Comparison of ENCODE assay signal across 8 cellular contexts in the genomic region with DNA sequence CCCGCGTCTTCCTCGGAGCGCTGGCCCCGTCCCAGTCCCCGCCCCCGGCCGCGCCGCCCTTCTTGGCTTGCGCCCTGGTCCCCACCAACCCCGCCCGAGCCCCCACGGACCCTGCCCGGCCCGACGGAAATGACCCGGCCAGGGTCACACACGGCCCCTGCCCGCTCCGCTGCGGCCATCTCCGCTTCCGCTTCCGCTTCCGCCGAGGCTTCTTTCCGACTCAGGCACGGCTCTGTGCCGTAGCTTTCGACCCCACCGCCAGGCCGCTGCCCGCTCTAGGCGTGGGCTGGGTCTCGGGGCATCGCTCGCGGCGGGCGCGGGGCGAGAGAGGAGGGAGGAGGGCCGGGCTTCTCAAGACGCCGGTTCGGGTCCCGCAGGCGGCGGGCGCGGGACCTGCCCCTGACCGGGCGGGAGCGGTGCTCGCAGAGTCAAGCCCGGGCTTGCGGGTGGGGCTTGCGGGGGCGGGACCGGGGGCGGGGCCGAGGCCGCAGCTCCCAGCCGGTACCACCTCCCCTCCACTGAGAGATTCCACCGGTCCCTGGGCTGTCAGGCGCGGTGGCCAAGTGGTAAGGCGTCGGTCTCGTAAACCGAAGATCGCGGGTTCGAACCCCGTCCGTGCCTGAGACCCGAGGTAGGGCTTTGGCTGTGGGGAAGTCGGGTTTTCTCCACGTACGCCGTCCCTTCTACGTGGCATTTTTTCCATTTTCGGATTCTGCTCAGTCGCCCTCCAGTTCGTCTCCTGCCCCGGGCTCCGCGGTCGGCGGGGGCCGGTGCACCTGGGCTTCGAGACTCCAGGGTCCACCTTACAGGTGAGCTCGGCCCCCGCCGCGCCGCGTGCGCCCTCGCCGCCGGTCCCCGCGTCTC.
DNase-seq lines count a peak whose midpoint lies in the region; ATAC-seq and TF ChIP-seq lines count a peak whose summit lies in the region.

No MANE protein-coding gene starts in this region.

- peak; percentile 95 for DNase-seq in AG08395 (ENCODE audit: low spot score)
- DNase-seq in NCI-H226: peak; percentile 85
- DNase-seq in activated CD4-positive, CD25-positive, alpha-beta regulatory T cell treated with anti-CD3 and anti-CD28 coated beads, Interleukin-2, amount 50 U/mL, for 72 hours: peak; percentile 97
- DNase-seq in cerebellar cortex (ENCODE audit: low spot score): peak; percentile 95
- DNase-seq in kidney epithelial cell (ENCODE audit: low read depth): peak; percentile 47
- DNase-seq in stimulated activated CD4-positive, alpha-beta T cell treated with anti-CD3 and anti-CD28 coated beads, Interleukin-15, amount 100 ng/mL, for 1 hour (ENCODE audit: low read depth in 1 of 2, low spot score in 1 of 2): peak; percentile 80 to 97

- peak; percentile 77 for ATAC-seq in GM18909 (IDR thresholded peaks at IDR 0.05; ENCODE audit: poor library complexity, unreplicated experiment)
- peak; percentile 75 for ATAC-seq in HG03159 (IDR thresholded peaks at IDR 0.05; ENCODE audit: unreplicated experiment)

- no peak for TF ChIP-seq CTCF in kidney epithelial cell (IDR thresholded peaks at IDR 0.05; ENCODE audit: insufficient read depth, low read length, poor library complexity, severe bottlenecking)

- H3K4me3 ChIP-seq in kidney epithelial cell (ENCODE audit: low read depth, low read length): peak overlapping the region; percentile 61

- no peaks in the 10 kb centered on the region for H3K36me3 ChIP-seq in kidney epithelial cell (ENCODE audit: control insufficient read depth, insufficient read depth, low read length)

- H3K27me3 ChIP-seq in kidney epithelial cell (ENCODE audit: control insufficient read depth, insufficient read depth, low read length): no peaks in the 10 kb centered on the region

Comparison
In these comparisons a context has a peak if more than half of its experiments do, and no peak if none do; other contexts are left out.
1. Peak in every context shown above with its lines: DNase-seq, ATAC-seq and H3K4me3 ChIP-seq.
2. DNase-seq: peak in every context shown above with its lines; median percentile 97 in activated CD4-positive, CD25-positive, alpha-beta regulatory T cell treated with anti-CD3 and anti-CD28 coated beads, Interleukin-2, amount 50 U/mL, for 72 hours; 95 in AG08395; 95 in cerebellar cortex; 88 in stimulated activated CD4-positive, alpha-beta T cell treated with anti-CD3 and anti-CD28 coated beads, Interleukin-15, amount 100 ng/mL, for 1 hour; 85 in NCI-H226; 47 in kidney epithelial cell.